ENCODE assay signal across 15 cellular contexts in genomic region chr4:152684007-152684406, GRCh38. TPM values are rescaled to one million over a fixed set of nuclear protein-coding genes. Genes with fewer than 3 reads are reported as not detected.
DNase-seq lines count a peak whose midpoint lies in the region; ATAC-seq and TF ChIP-seq lines count a peak whose summit lies in the region.
"Had no signal": no experiment of that assay in that cellular context is flagged by ENCODE, and none has a peak within 500 bp of the region (broad histone marks: within the 10 kb centered on the region; RNA-seq: fewer than 3 reads in every experiment).

No MANE protein-coding gene starts in this region.

- DNase-seq in Right ventricle myocardium inferior (ENCODE audit: missing footprints) = no peak
- DNase-seq in cardiac septum (ENCODE audit: low spot score) = no peak
- no peak for DNase-seq in stimulated activated naive CD8-positive, alpha-beta T cell treated with anti-CD3 and anti-CD28 coated beads, Interleukin-15, amount 100 ng/mL, for 72 hours
- no peak for DNase-seq in naive thymus-derived CD8-positive, alpha-beta T cell
- DNase-seq in mammary epithelial cell = no peak
- DNase-seq in body of pancreas = no peak
- DNase-seq: adrenal gland, DND-41, NCI-H2081 treated with DMSO at 0.1 percent for 48 hours, right lobe of liver, T-cell had no signal

- intact Hi-C loops in Right ventricle myocardium inferior (cut with DNase I) (loop anchor here (2.0 kb wide), 1 partner anchor 39 kb away; no protein-coding TSS in a partner anchor), cardiac septum (cut with DNase I) (no loop called here), mammary epithelial cell (cut with micrococcal nuclease) (no loop called here), body of pancreas (cut with DNase I) (no loop called here)

- peak overlapping the region; percentile 36 to 55 for H3K27ac Mint-ChIP-seq in stimulated activated naive CD8-positive, alpha-beta T cell treated with anti-CD3 and anti-CD28 coated beads, Interleukin-15, amount 100 ng/mL, for 72 hours
- no peak overlapping the region for H3K27ac Mint-ChIP-seq in naive thymus-derived CD8-positive, alpha-beta T cell
- H3K27ac Mint-ChIP-seq: T-cell had no signal

- no peaks in the 10 kb centered on the region for H3K9me3 ChIP-seq in mammary epithelial cell (replicated peaks; ENCODE audit: insufficient read depth, low read length)
- no peaks in the 10 kb centered on the region for H3K9me3 ChIP-seq in body of pancreas
- H3K9me3 ChIP-seq: adrenal gland, right lobe of liver, upper lobe of left lung had no signal

- TF ChIP-seq CTCF in mammary epithelial cell (conservative IDR thresholded peaks at IDR 0.05 in 1 of 2, IDR thresholded peaks at IDR 0.05 in 1 of 2; ENCODE audit: extremely low read depth in 1 of 2, insufficient read depth in 1 of 2, low read depth in 1 of 2, low read length in 2 of 2) = no peak
- no peak for TF ChIP-seq CTCF in body of pancreas (IDR thresholded peaks at IDR 0.05)

- dilution Hi-C loops in mammary epithelial cell (cut with HindIII; ENCODE audit: low sequenced_read_pairs) = no loop called here

- H3K36me3 Mint-ChIP-seq in naive thymus-derived CD8-positive, alpha-beta T cell = no peaks in the 10 kb centered on the region
- H3K36me3 Mint-ChIP-seq: T-cell had no signal

- no peak overlapping the region for H3K9ac ChIP-seq in mammary epithelial cell (ENCODE audit: insufficient read depth, low read length)

- H3K27me3 Mint-ChIP-seq in stimulated activated naive CD8-positive, alpha-beta T cell treated with anti-CD3 and anti-CD28 coated beads, Interleukin-15, amount 100 ng/mL, for 72 hours = no peaks in the 10 kb centered on the region
- H3K27me3 Mint-ChIP-seq in naive thymus-derived CD8-positive, alpha-beta T cell = peaks cover 0 to 4% (median 0%) of the 10 kb centered on the region in 5 donors

- H3K36me3 ChIP-seq in mammary epithelial cell (ENCODE audit: insufficient read depth, low read length) (no peaks in the 10 kb centered on the region), body of pancreas (replicated peaks in 1 of 2; ENCODE audit: insufficient read depth in 1 of 2, low read depth in 2 of 2) (no peaks in the 10 kb centered on the region)
- H3K36me3 ChIP-seq: adrenal gland, right lobe of liver, upper lobe of left lung had no signal

- POLR2A ChIA-PET in naive thymus-derived CD8-positive, alpha-beta T cell (lab: Charles Lee) = no interaction called here

- WGBS in mammary epithelial cell (ENCODE audit: low coverage, missing lambda C conversion rate) = 100% methylated on average over 3 of the region's 3 CpGs
- WGBS in body of pancreas, 2 donors = 58 to 81% methylated on average over 3 of the region's 3 CpGs

- no peaks in the 10 kb centered on the region for H4K20me1 ChIP-seq in mammary epithelial cell (ENCODE audit: insufficient read depth, low read length)

- BruUV-seq in mammary epithelial cell (replicated peaks; lab: Mats Ljungman, UMichigan) = no TSS peak

- no peaks in the 10 kb centered on the region for H3K27me3 ChIP-seq in mammary epithelial cell (ENCODE audit: insufficient read depth, low read length)
- no peaks in the 10 kb centered on the region for H3K27me3 ChIP-seq in body of pancreas
- H3K27me3 ChIP-seq: adrenal gland, right lobe of liver, upper lobe of left lung had no signal

- H3K4me1 Mint-ChIP-seq in stimulated activated naive CD8-positive, alpha-beta T cell treated with anti-CD3 and anti-CD28 coated beads, Interleukin-15, amount 100 ng/mL, for 72 hours = peaks cover 43% of the 10 kb centered on the region
- H3K4me1 Mint-ChIP-seq in naive thymus-derived CD8-positive, alpha-beta T cell = peaks cover 3 to 27% (median 15%) of the 10 kb centered on the region in 4 donors

- CTCF ChIA-PET in mammary epithelial cell (lab: Charles Lee; ENCODE audit: low non-redundant PET) = no interaction called here

- H3K4me3 Mint-ChIP-seq in stimulated activated naive CD8-positive, alpha-beta T cell treated with anti-CD3 and anti-CD28 coated beads, Interleukin-15, amount 100 ng/mL, for 72 hours = peak overlapping the region; percentile 36 to 51
- H3K4me3 Mint-ChIP-seq in naive thymus-derived CD8-positive, alpha-beta T cell = no peak overlapping the region
- H3K4me3 Mint-ChIP-seq: T-cell had no signal

- in situ Hi-C loops in mammary epithelial cell (cut with MboI; ENCODE audit: low sequenced_read_pairs in 2 of 2) = no loop called here

- H2AFZ ChIP-seq in mammary epithelial cell (ENCODE audit: low read depth, low read length) = no peak overlapping the region

- H3K4me3 ChIP-seq in mammary epithelial cell (replicated peaks in 1 of 3; ENCODE audit: insufficient read depth in 1 of 3, low read depth in 2 of 3, low read length in 3 of 3) (no peak overlapping the region), body of pancreas (no peak overlapping the region)
- H3K4me3 ChIP-seq: adrenal gland, right lobe of liver, upper lobe of left lung had no signal

- H3K79me2 ChIP-seq in mammary epithelial cell (ENCODE audit: insufficient read depth, low read length) = peaks cover 8% of the 10 kb centered on the region

- H3K4me1 ChIP-seq in mammary epithelial cell (ENCODE audit: insufficient read depth, low read length) (peaks cover 30% of the 10 kb centered on the region), body of pancreas (no peaks in the 10 kb centered on the region)
- H3K4me1 ChIP-seq: adrenal gland had no signal

- TF ChIP-seq POLR2A in body of pancreas (IDR thresholded peaks at IDR 0.05) = no peak

- ATAC-seq in Right ventricle myocardium inferior (peak; percentile 83), HG02759 (IDR thresholded peaks at IDR 0.05; ENCODE audit: unreplicated experiment) (peak; percentile 57), HG03571 (IDR thresholded peaks at IDR 0.05; ENCODE audit: unreplicated experiment) (peak; percentile 39), body of pancreas (no peak)
- ATAC-seq in stimulated activated naive CD8-positive, alpha-beta T cell treated with anti-CD3 and anti-CD28 coated beads, Interleukin-15, amount 100 ng/mL, for 72 hours = peak; percentile 62
- no peak for ATAC-seq in naive thymus-derived CD8-positive, alpha-beta T cell
- ATAC-seq: HCT116, right lobe of liver, T-cell had no signal

- H3K9me3 Mint-ChIP-seq in stimulated activated naive CD8-positive, alpha-beta T cell treated with anti-CD3 and anti-CD28 coated beads, Interleukin-15, amount 100 ng/mL, for 72 hours = no peaks in the 10 kb centered on the region
- H3K9me3 Mint-ChIP-seq in naive thymus-derived CD8-positive, alpha-beta T cell = no peaks in the 10 kb centered on the region
- H3K9me3 Mint-ChIP-seq: T-cell had no signal

- no peak overlapping the region for H3K4me2 ChIP-seq in mammary epithelial cell (ENCODE audit: insufficient read depth, low read depth, low read length)

- H3K27ac ChIP-seq in mammary epithelial cell (ENCODE audit: insufficient read depth, low read depth, low read length) (no peak overlapping the region), body of pancreas (no peak overlapping the region)
- H3K27ac ChIP-seq: adrenal gland, right lobe of liver, upper lobe of left lung had no signal

RNA-seq across cellular contexts. Expression of gene TMEM154, which starts 4.2 kb away (rescaled TPM):
- 3.2 TPM for total RNA-seq in Right ventricle myocardium inferior
- total RNA-seq in cardiac septum = 1.6 TPM
- 10 to 100 TPM; 33.4 to 37.9 TPM for total RNA-seq in naive thymus-derived CD8-positive, alpha-beta T cell
- 10 to 100 TPM; 24.7 to 30.8 (median 28.4) TPM for polyA plus RNA-seq in naive thymus-derived CD8-positive, alpha-beta T cell
- total RNA-seq in mammary epithelial cell = 100 to 1,000 TPM in 1 of 2 donors, 10 to 100 TPM in 1; 15.2 to 119 TPM
- 22.9 TPM for polyA plus RNA-seq in mammary epithelial cell
- polyA minus RNA-seq in mammary epithelial cell = 40.9 TPM
- total RNA-seq in body of pancreas = under 1 TPM; under 0.01 to 0.52 TPM

Comparison
In these comparisons a context has a peak if more than half of its experiments do, and no peak if none do; other contexts are left out.
1. ATAC-seq: peak in Right ventricle myocardium inferior (single experiment), HG02759 (single experiment), HG03571 (single experiment) and stimulated activated naive CD8-positive, alpha-beta T cell treated with anti-CD3 and anti-CD28 coated beads, Interleukin-15, amount 100 ng/mL, for 72 hours (single experiment); none in naive thymus-derived CD8-positive, alpha-beta T cell (0 of 2) and body of pancreas (single experiment).
2. H3K27ac Mint-ChIP-seq: peak in stimulated activated naive CD8-positive, alpha-beta T cell treated with anti-CD3 and anti-CD28 coated beads, Interleukin-15, amount 100 ng/mL, for 72 hours (2 of 2); none in naive thymus-derived CD8-positive, alpha-beta T cell (0 of 10).
3. H3K4me3 Mint-ChIP-seq: peak in stimulated activated naive CD8-positive, alpha-beta T cell treated with anti-CD3 and anti-CD28 coated beads, Interleukin-15, amount 100 ng/mL, for 72 hours (2 of 2); none in naive thymus-derived CD8-positive, alpha-beta T cell (0 of 10).